In the genomic region with DNA sequence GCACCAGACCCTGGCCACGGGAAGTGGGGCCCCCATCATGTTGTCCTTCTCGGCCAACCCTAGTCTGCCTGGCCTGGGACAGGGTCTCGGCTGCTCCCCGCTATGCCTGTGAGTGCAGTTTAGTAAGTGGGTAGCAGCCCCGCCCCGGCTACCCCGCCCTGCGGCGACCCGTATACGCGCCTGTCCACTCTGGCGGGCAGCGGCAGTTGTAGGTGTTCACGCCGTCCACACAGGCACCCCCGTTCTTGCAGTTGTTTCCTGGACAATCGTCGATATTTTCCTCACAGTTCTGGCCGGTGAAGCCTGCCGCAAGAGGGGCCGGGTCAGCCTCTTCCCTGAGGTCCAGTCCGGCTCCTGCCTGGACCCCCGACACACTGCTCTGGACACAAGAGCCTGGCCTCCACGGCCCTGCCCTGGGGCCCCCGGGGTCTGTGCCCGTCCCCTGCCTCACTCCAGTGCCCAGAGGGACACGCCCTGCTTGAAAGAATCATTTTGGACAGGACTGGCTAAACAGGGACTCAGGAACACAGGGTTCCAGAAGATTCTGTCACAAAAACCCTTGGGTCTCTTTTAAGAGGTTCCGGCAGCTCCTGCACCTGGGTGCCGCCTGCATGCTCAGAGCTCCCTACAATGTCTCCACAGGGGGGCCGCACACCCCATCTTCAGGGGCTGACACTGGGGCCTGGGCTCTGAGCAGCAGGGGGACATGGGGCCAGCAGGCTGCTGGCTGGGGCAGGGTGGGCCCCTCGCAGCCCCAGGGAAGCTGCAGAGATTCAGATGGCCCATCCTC, we compare ENCODE assay signal across 29 cellular contexts. TPM values are rescaled to one million over a fixed set of nuclear protein-coding genes. Genes with fewer than 3 reads are reported as not detected.
DNase-seq lines count a peak whose midpoint lies in the region; ATAC-seq and TF ChIP-seq lines count a peak whose summit lies in the region.
"Had no signal": no experiment of that assay in that cellular context is flagged by ENCODE, and none has a peak within 500 bp of the region (broad histone marks: within the 10 kb centered on the region; RNA-seq: fewer than 3 reads in every experiment).

No MANE protein-coding gene starts in this region.

- H3K9me3 ChIP-seq in HEK293 (ENCODE audit: control insufficient read depth, insufficient read depth, low read depth, low read length): no peaks in the 10 kb centered on the region
- no peaks in the 10 kb centered on the region for H3K9me3 ChIP-seq in left lung
- H3K9me3 ChIP-seq: adrenal gland, esophagus squamous epithelium, ovary, SJSA1 had no signal

- peak; percentile 44 for ATAC-seq in left lung
- ATAC-seq in HG03432 (IDR thresholded peaks at IDR 0.05; ENCODE audit: unreplicated experiment): no peak
- no peak for ATAC-seq in HG03378 (IDR thresholded peaks at IDR 0.05; ENCODE audit: unreplicated experiment)
- ATAC-seq: left ventricle myocardium superior, Panc1, T-cell had no signal

- CTCF ChIA-PET in HEK293 (lab: Yijun Ruan, JAX): no interaction called here

- intact Hi-C loops in left lung (cut with DNase I): no loop called here

- H3K4me1 ChIP-seq in HEK293 (ENCODE audit: control insufficient read depth, insufficient read depth, low read length): no peaks in the 10 kb centered on the region
- H3K4me1 ChIP-seq in left lung: peaks cover 26 to 55% of the 10 kb centered on the region in 2 donors
- H3K4me1 ChIP-seq: adrenal gland, SJSA1 had no signal

- H3K4me3 ChIP-seq in HEK293 (ENCODE audit: low read depth, low read length) (no peak overlapping the region), left lung (no peak overlapping the region)
- H3K4me3 ChIP-seq: adrenal gland, coronary artery, esophagus squamous epithelium, ovary, SJSA1, smooth muscle cell had no signal

- H3K27ac ChIP-seq in HEK293 (ENCODE audit: extremely low read depth, low read depth, low read length) (no peak overlapping the region), cingulate gyrus (ENCODE audit: low read depth, low read length) (peak overlapping the region; percentile 29), left lung (peak overlapping the region; percentile 78 to 84), substantia nigra (ENCODE audit: low read depth, low read length, poor library complexity, severe bottlenecking) (peak overlapping the region; percentile 21)
- H3K27ac ChIP-seq: adrenal gland, esophagus squamous epithelium, ovary, SJSA1 had no signal

- TF ChIP-seq CTCF in HEK293 (tag by site-specific recombination; IDR thresholded peaks at IDR 0.05) (no peak), left lung (IDR thresholded peaks at IDR 0.05) (no peak)

- no peaks in the 10 kb centered on the region for H3K27me3 ChIP-seq in left lung
- H3K27me3 ChIP-seq: adrenal gland, esophagus squamous epithelium, ovary, SJSA1 had no signal

- POLR2A ChIA-PET in HEK293 (lab: Yijun Ruan, JAX): no interaction called here

- no peak for DNase-seq in left lung
- no peak for DNase-seq in substantia nigra (lab: John Stamatoyannopoulos, UW)
- no peak for DNase-seq in NCI-H2029 treated with DMSO at 0.1 percent for 48 hours (lab: John Stamatoyannopoulos, UW)
- no peak for DNase-seq in AML-193 (lab: John Stamatoyannopoulos, UW)
- DNase-seq: activated CD4-positive, alpha-beta T cell treated with anti-CD3 and anti-CD28 coated beads, Interleukin-2, amount 50 U/mL, for 4 hours; activated CD4-positive, CD25-positive, alpha-beta regulatory T cell; activated CD8-positive, alpha-beta memory T cell treated with anti-CD3 and anti-CD28 coated beads, Interleukin-2, amount 50 U/mL, for 4 hours; activated naive CD4-positive, alpha-beta T cell treated with anti-CD3 and anti-CD28 coated beads for 36 hours; adrenal gland; DND-41; endodermal cell; esophagus squamous epithelium; foreskin melanocyte; left ventricle myocardium superior; NCI-H1694 treated with DMSO at 0.1 percent for 48 hours; NCI-H524 treated with DMSO at 0.1 percent for 48 hours; nephron progenitor cell; ovary; retina; stimulated activated CD4-positive, alpha-beta T cell treated with anti-CD3 and anti-CD28 coated beads, Interleukin-2, amount 100 ng/mL, for 24 hours; T-cell had no signal

- H3K36me3 ChIP-seq in HEK293 (ENCODE audit: control insufficient read depth in 2 of 2, insufficient read depth in 1 of 2, low read length in 2 of 2) (peaks cover 0 to 42% of the 10 kb centered on the region in 2 experiments; a peak in 1 of 3 replicates), left lung (peaks cover 0 to 84% of the 10 kb centered on the region in 2 donors)
- H3K36me3 ChIP-seq: ovary had no signal

TF ChIP-seq in HEK293, 187 proteins besides CTCF, POLR2A, EP300 and RAD21:
- TF ChIP-seq ZIC2 (tag by site-specific recombination; IDR thresholded peaks at IDR 0.05) (peak; percentile 39; the same call in 1 of the 2 replicates), ZNF146 (tag by site-specific recombination; IDR thresholded peaks at IDR 0.05) (no peak)

RNA-seq across cellular contexts. Expression of a gene that starts 26.4 kb away (rescaled TPM):
- total RNA-seq in left lung: 100 to 1,000 TPM in 1 of 2 donors, 10 to 100 TPM in 1; 65.1 to 102 TPM

RNA-seq across cellular contexts. Expression of a gene that starts 36.6 kb away (rescaled TPM):
- total RNA-seq in left lung: 10 to 100 TPM; 77.8 to 79.5 TPM
